Comparison of ENCODE assay signal across 18 cellular contexts in genomic region chr3:112757197-112757596, GRCh38.
DNase-seq lines count a peak whose midpoint lies in the region; ATAC-seq and TF ChIP-seq lines count a peak whose summit lies in the region.
"Had no signal": no experiment of that assay in that cellular context is flagged by ENCODE, and none has a peak within 500 bp of the region (broad histone marks: within the 10 kb centered on the region; RNA-seq: fewer than 3 reads in every experiment).

No MANE protein-coding gene starts in this region.

- no peaks in the 10 kb centered on the region for H3K27me3 ChIP-seq in mammary epithelial cell (ENCODE audit: insufficient read depth, low read length)
- no peaks in the 10 kb centered on the region for H3K27me3 ChIP-seq in breast epithelium
- H3K27me3 ChIP-seq in foreskin keratinocyte, result no peaks in the 10 kb centered on the region
- no peaks in the 10 kb centered on the region for H3K27me3 ChIP-seq in neuronal stem cell (ENCODE audit: control insufficient read depth in 3 of 3, insufficient read depth in 3 of 3, low read depth in 1 of 3, low read length in 3 of 3)
- H3K27me3 ChIP-seq: BLaER1 had no signal

- no peak overlapping the region for H4K8ac ChIP-seq in neuronal stem cell (ENCODE audit: low read depth, low read length)

- no TSS peak for BruUV-seq in mammary epithelial cell (replicated peaks; lab: Mats Ljungman, UMichigan)

- CTCF ChIA-PET in mammary epithelial cell (lab: Charles Lee; ENCODE audit: low non-redundant PET), result interaction anchor here (0.7 kb wide), 1 partner anchor 21 kb away, joined by 4 read pairs; no protein-coding TSS in a partner anchor

- H3K27ac ChIP-seq in mammary epithelial cell (ENCODE audit: insufficient read depth, low read depth, low read length) (no peak overlapping the region), breast epithelium (no peak overlapping the region), foreskin keratinocyte (peak overlapping the region; percentile 24), neuronal stem cell (replicated peaks; ENCODE audit: low read length) (no peak overlapping the region)
- H3K27ac ChIP-seq: 22Rv1, BLaER1, C4-2B had no signal

- H2BK5ac ChIP-seq in neuronal stem cell (ENCODE audit: low read length), result no peak overlapping the region

- TF ChIP-seq CTCF in mammary epithelial cell (conservative IDR thresholded peaks at IDR 0.05 in 1 of 2, IDR thresholded peaks at IDR 0.05 in 1 of 2; ENCODE audit: extremely low read depth in 1 of 2, insufficient read depth in 1 of 2, low read depth in 1 of 2, low read length in 2 of 2), result no peak
- no peak for TF ChIP-seq CTCF in breast epithelium (IDR thresholded peaks at IDR 0.05)
- TF ChIP-seq CTCF in epithelial cell of esophagus (IDR thresholded peaks at IDR 0.05; ENCODE audit: insufficient read depth, low read depth, low read length, missing control alignments), result no peak
- no peak for TF ChIP-seq CTCF in foreskin keratinocyte (conservative IDR thresholded peaks at IDR 0.05)

- H3K4me3 ChIP-seq in mammary epithelial cell (replicated peaks in 1 of 3; ENCODE audit: insufficient read depth in 1 of 3, low read depth in 2 of 3, low read length in 3 of 3) (no peak overlapping the region), breast epithelium (no peak overlapping the region), epithelial cell of esophagus (ENCODE audit: low read length) (no peak overlapping the region), neuronal stem cell (ENCODE audit: low read length in 2 of 2) (no peak overlapping the region)
- H3K4me3 ChIP-seq: BLaER1, GM23338 had no signal

- H3K4me2 ChIP-seq in mammary epithelial cell (ENCODE audit: insufficient read depth, low read depth, low read length) (no peak overlapping the region), neuronal stem cell (ENCODE audit: insufficient read depth, low read length, poor library complexity, severe bottlenecking) (no peak overlapping the region)
- H3K4me2 ChIP-seq: BLaER1, GM23338 had no signal

- DNase-seq in mammary epithelial cell, result peak; percentile 50
- DNase-seq in breast epithelium (ENCODE audit: low spot score in 2 of 2), result no peak
- peak; percentile 71 for DNase-seq in epithelial cell of esophagus (ENCODE audit: low read depth)
- peak in 1 of 2 donors; percentile 49 for DNase-seq in foreskin keratinocyte
- no peak for DNase-seq in neuronal stem cell (ENCODE audit: low spot score)
- DNase-seq: Caco-2; CD4-positive, CD25-positive, alpha-beta regulatory T cell; CD8-positive, alpha-beta T cell; DMS153; DND-41; H9 had no signal

- H2AFZ ChIP-seq in mammary epithelial cell (ENCODE audit: low read depth, low read length) (no peak overlapping the region), neuronal stem cell (ENCODE audit: low read length) (no peak overlapping the region)
- H2AFZ ChIP-seq: GM23338 had no signal

- no peak overlapping the region for H3K14ac ChIP-seq in neuronal stem cell (ENCODE audit: low read length)

- H3K4me1 ChIP-seq in mammary epithelial cell (ENCODE audit: insufficient read depth, low read length) (no peaks in the 10 kb centered on the region), breast epithelium (no peaks in the 10 kb centered on the region), foreskin keratinocyte (peaks cover 17% of the 10 kb centered on the region), neuronal stem cell (ENCODE audit: control insufficient read depth in 2 of 2, insufficient read depth in 1 of 2, low read depth in 1 of 2, low read length in 2 of 2) (no peaks in the 10 kb centered on the region)

- no peaks in the 10 kb centered on the region for H4K20me1 ChIP-seq in mammary epithelial cell (ENCODE audit: insufficient read depth, low read length)
- H4K20me1 ChIP-seq: BLaER1 had no signal

- no peak overlapping the region for H3K4ac ChIP-seq in neuronal stem cell (ENCODE audit: low read length)

- H3K9me3 ChIP-seq in mammary epithelial cell (replicated peaks; ENCODE audit: insufficient read depth, low read length) (no peaks in the 10 kb centered on the region), breast epithelium (no peaks in the 10 kb centered on the region), neuronal stem cell (replicated peaks in 1 of 2; ENCODE audit: control insufficient read depth in 2 of 2, insufficient read depth in 1 of 2, low read depth in 1 of 2, low read length in 2 of 2) (peaks cover 0 to 2% of the 10 kb centered on the region in 2 donors)
- H3K9me3 ChIP-seq: Caco-2 had no signal

- in situ Hi-C loops in mammary epithelial cell (cut with MboI; ENCODE audit: low sequenced_read_pairs in 2 of 2), result no loop called here

- no peak overlapping the region for H4K91ac ChIP-seq in neuronal stem cell (ENCODE audit: low read depth, low read length, poor library complexity)

- no peak overlapping the region for H2BK120ac ChIP-seq in neuronal stem cell (ENCODE audit: low read depth, low read length)

- dilution Hi-C loops in mammary epithelial cell (cut with HindIII; ENCODE audit: low sequenced_read_pairs), result no loop called here

- no peak for TF ChIP-seq POLR2A in breast epithelium (IDR thresholded peaks at IDR 0.05)

- H3K9ac ChIP-seq in mammary epithelial cell (ENCODE audit: insufficient read depth, low read length) (no peak overlapping the region), neuronal stem cell (ENCODE audit: low read depth, low read length, poor library complexity) (no peak overlapping the region)
- H3K9ac ChIP-seq: BLaER1 had no signal

- no peak overlapping the region for H3K23ac ChIP-seq in neuronal stem cell (ENCODE audit: low read depth, low read length, poor library complexity)

- no peak overlapping the region for H2BK15ac ChIP-seq in neuronal stem cell (ENCODE audit: low read length)

- WGBS in mammary epithelial cell (ENCODE audit: low coverage, missing lambda C conversion rate), result 40% methylated on average over 1 of the region's 1 CpG
- no CpG with 5 or more reads among the region's 1 CpG for WGBS in neuronal stem cell (ENCODE audit: extremely low coverage in 2 of 2, insufficient read length in 2 of 2, insufficient replicate concordance in 1 of 2), 2 donors

- peak; percentile 88 for ATAC-seq in foreskin keratinocyte
- ATAC-seq in HG03460 (IDR thresholded peaks at IDR 0.05; ENCODE audit: unreplicated experiment), result no peak
- no peak for ATAC-seq in HG03521 (IDR thresholded peaks at IDR 0.05; ENCODE audit: unreplicated experiment)
- ATAC-seq: CD8-positive, alpha-beta T cell; GM23338; HCT116 had no signal

- H3K79me2 ChIP-seq in mammary epithelial cell (ENCODE audit: insufficient read depth, low read length), result no peaks in the 10 kb centered on the region

- no peak overlapping the region for H3K18ac ChIP-seq in neuronal stem cell (ENCODE audit: low read length)

- H2BK12ac ChIP-seq in neuronal stem cell (ENCODE audit: low read length), result no peak overlapping the region

- intact Hi-C loops in mammary epithelial cell (cut with micrococcal nuclease), result no loop called here
- intact Hi-C loops in breast epithelium (cut with DNase I; ENCODE audit: low total_unique reads), result no loop called here

- H2AK5ac ChIP-seq in neuronal stem cell (ENCODE audit: low read depth, low read length), result no peak overlapping the region

- no peaks in the 10 kb centered on the region for H3K36me3 ChIP-seq in mammary epithelial cell (ENCODE audit: insufficient read depth, low read length)
- H3K36me3 ChIP-seq in breast epithelium, result no peaks in the 10 kb centered on the region
- no peaks in the 10 kb centered on the region for H3K36me3 ChIP-seq in neuronal stem cell (replicated peaks in 1 of 2; ENCODE audit: control insufficient read depth in 2 of 2, insufficient read depth in 2 of 2, low read length in 2 of 2)
- H3K36me3 ChIP-seq: BLaER1 had no signal

- no peaks in the 10 kb centered on the region for H3K79me1 ChIP-seq in neuronal stem cell (ENCODE audit: low read depth, low read length)

Comparison
In these comparisons a context has a peak if more than half of its experiments do, and no peak if none do; other contexts are left out.
1. DNase-seq: peak in mammary epithelial cell (single experiment) and epithelial cell of esophagus (single experiment); none in breast epithelium (0 of 2) and neuronal stem cell (single experiment).